ENCODE assay signal across 23 cellular contexts in the genomic region with DNA sequence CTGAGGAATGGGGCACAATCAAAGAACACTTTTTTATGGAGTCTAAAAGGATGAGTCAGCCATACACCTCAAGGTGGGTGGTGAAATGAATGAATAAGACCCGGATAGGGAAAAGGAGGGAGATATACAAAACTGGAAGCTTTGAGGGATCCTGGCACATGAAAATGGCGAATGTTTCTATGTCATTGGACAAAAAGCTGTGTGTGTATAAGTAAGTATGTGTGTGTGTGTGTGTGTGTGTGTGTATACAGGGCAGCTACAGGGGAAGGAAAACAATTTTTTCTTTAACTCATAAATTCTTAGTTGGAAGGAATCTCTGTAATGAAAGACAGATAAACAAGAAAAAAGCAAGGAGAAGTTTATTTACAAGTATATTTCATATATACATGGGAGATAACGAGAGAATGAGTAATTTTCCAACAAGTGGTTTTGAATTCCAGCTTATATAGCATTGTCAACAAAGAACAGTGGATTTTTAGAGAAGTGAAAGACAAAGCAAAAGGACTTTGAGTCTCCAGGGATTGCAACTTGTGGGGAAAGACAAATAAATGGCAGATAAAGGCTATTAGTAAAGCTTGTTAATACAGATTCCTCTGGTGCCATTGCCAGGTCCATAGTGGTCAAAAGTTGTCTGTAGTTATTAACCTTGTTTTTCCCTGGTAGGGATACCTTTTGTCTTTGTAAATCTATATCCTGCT.
DNase-seq lines count a peak whose midpoint lies in the region; ATAC-seq, FAIRE-seq and TF ChIP-seq lines count a peak whose summit lies in the region.
"Had no signal": no experiment of that assay in that cellular context is flagged by ENCODE, and none has a peak within 500 bp of the region (broad histone marks: within the 10 kb centered on the region; RNA-seq: fewer than 3 reads in every experiment).

No MANE protein-coding gene starts in this region.

- no peak for TF ChIP-seq CTCF in HEK293 (tag by site-specific recombination; IDR thresholded peaks at IDR 0.05)
- no peak for TF ChIP-seq CTCF in kidney (IDR thresholded peaks at IDR 0.05; ENCODE audit: borderline replicate concordance, extremely low read depth, insufficient read depth)
- no peak for TF ChIP-seq CTCF in progenitor cell of endocrine pancreas (IDR thresholded peaks at IDR 0.05; ENCODE audit: unreplicated experiment)

- H3K36me3 Mint-ChIP-seq in progenitor cell of endocrine pancreas (ENCODE audit: insufficient read depth): no peaks in the 10 kb centered on the region

- H3K9ac ChIP-seq in kidney (ENCODE audit: low read length in 2 of 2): no peak overlapping the region
- no peak overlapping the region for H3K9ac ChIP-seq in Karpas-422 (ENCODE audit: low read length)

- H3K79me2 ChIP-seq in Karpas-422 (ENCODE audit: low read length): no peaks in the 10 kb centered on the region

- no peaks in the 10 kb centered on the region for H3K9me3 Mint-ChIP-seq in progenitor cell of endocrine pancreas (ENCODE audit: low read depth)

- intact Hi-C loops in kidney (cut with DNase I): no loop called here

- DNase-seq in NCI-H69 (lab: John Stamatoyannopoulos, UW) (peak; percentile 17), kidney (no peak), progenitor cell of endocrine pancreas (ENCODE audit: low spot score, unreplicated experiment) (no peak), Karpas-422 (no peak), SK-N-DZ (ENCODE audit: low spot score) (no peak)
- DNase-seq: DMS 273 treated with DMSO at 0.1 percent for 48 hours, GF-D8, IMR-90, MM.1S, NCI-H1092, NCI-H1436 treated with DMSO at 0.1 percent for 48 hours, NCI-H2029, NCI-H2171 treated with DMSO at 0.1 percent for 48 hours, NCI-H774, OCI-M1, SHP77 treated with DMSO at 0.1 percent for 48 hours had no signal

- H3K4me1 ChIP-seq in HEK293 (ENCODE audit: control insufficient read depth, insufficient read depth, low read length) (peaks cover 7% of the 10 kb centered on the region), kidney (ENCODE audit: control insufficient read depth in 1 of 2, insufficient read depth in 1 of 2, low read depth in 1 of 2, low read length in 2 of 2) (peaks cover 4 to 40% of the 10 kb centered on the region in 2 donors), Karpas-422 (ENCODE audit: low read length) (no peaks in the 10 kb centered on the region)

- no peaks in the 10 kb centered on the region for H3K27me3 ChIP-seq in Karpas-422 (ENCODE audit: low read length)

- FAIRE-seq in kidney (lab: Jason Lieb, UNC): no peak
- FAIRE-seq: GM19239 had no signal

- no peak overlapping the region for H3K27ac ChIP-seq in HEK293 (ENCODE audit: extremely low read depth, low read depth, low read length)
- H3K27ac ChIP-seq in kidney (ENCODE audit: low read depth in 2 of 2, low read length in 2 of 2): peak overlapping the region; percentile 7 to 13
- H3K27ac ChIP-seq in Karpas-422 (ENCODE audit: low read length): no peak overlapping the region

- ATAC-seq in GM18861 (IDR thresholded peaks at IDR 0.05; ENCODE audit: unreplicated experiment) (no peak), HG02610 (IDR thresholded peaks at IDR 0.05; ENCODE audit: unreplicated experiment) (no peak)
- ATAC-seq: SK-N-SH treated with all-trans-retinoic acid at 6 μM for 48 hours had no signal

- H3K9me2 ChIP-seq in Karpas-422 (replicated peaks; ENCODE audit: insufficient read depth, low read length): no peaks in the 10 kb centered on the region

- no peak overlapping the region for H3K4me3 Mint-ChIP-seq in progenitor cell of endocrine pancreas (ENCODE audit: low read depth)
- H3K4me3 Mint-ChIP-seq: B cell had no signal

- H2AFZ ChIP-seq in Karpas-422 (ENCODE audit: low read length): no peak overlapping the region

- H3K9me3 ChIP-seq in HEK293 (ENCODE audit: control insufficient read depth, insufficient read depth, low read depth, low read length) (no peaks in the 10 kb centered on the region), kidney (ENCODE audit: control insufficient read depth in 1 of 2, low read length in 2 of 2) (no peaks in the 10 kb centered on the region), Karpas-422 (ENCODE audit: low read length) (no peaks in the 10 kb centered on the region)
- H3K9me3 ChIP-seq: HAP-1 had no signal

- POLR2A ChIA-PET in HEK293 (lab: Yijun Ruan, JAX): no interaction called here

- CTCF ChIA-PET in HEK293 (lab: Yijun Ruan, JAX): interaction anchor here (0.8 kb wide), 1 partner anchor 412 kb away, joined by 3 read pairs; no protein-coding TSS in a partner anchor

- no peak overlapping the region for H3K4me2 ChIP-seq in Karpas-422 (ENCODE audit: low read depth, low read length, poor library complexity, severe bottlenecking)

- H3K27ac Mint-ChIP-seq in progenitor cell of endocrine pancreas: peak overlapping the region; percentile 29
- H3K27ac Mint-ChIP-seq: B cell had no signal

- H3K4me1 Mint-ChIP-seq in progenitor cell of endocrine pancreas (ENCODE audit: low read depth): peaks cover 53% of the 10 kb centered on the region
- H3K4me1 Mint-ChIP-seq: B cell had no signal

- H3K4me3 ChIP-seq in HEK293 (ENCODE audit: low read depth, low read length): no peak overlapping the region
- peak overlapping the region; percentile 9 to 11 for H3K4me3 ChIP-seq in kidney (ENCODE audit: low read length in 2 of 2)
- H3K4me3 ChIP-seq in Karpas-422 (ENCODE audit: low read length): no peak overlapping the region
- H3K4me3 ChIP-seq: HAP-1 had no signal

- H3K36me3 ChIP-seq in HEK293 (ENCODE audit: control insufficient read depth in 2 of 2, insufficient read depth in 1 of 2, low read length in 2 of 2): no peaks in the 10 kb centered on the region
- no peaks in the 10 kb centered on the region for H3K36me3 ChIP-seq in kidney (ENCODE audit: control insufficient read depth in 1 of 2, insufficient read depth in 2 of 2, low read length in 2 of 2)
- H3K36me3 ChIP-seq in Karpas-422 (ENCODE audit: insufficient read depth, low read length): no peaks in the 10 kb centered on the region
- H3K36me3 ChIP-seq: HAP-1 had no signal

- no peaks in the 10 kb centered on the region for H3K27me3 Mint-ChIP-seq in progenitor cell of endocrine pancreas

- no peaks in the 10 kb centered on the region for H4K20me1 ChIP-seq in Karpas-422 (ENCODE audit: insufficient read depth, low read depth, low read length)

TF ChIP-seq in HEK293, 187 proteins besides CTCF, POLR2A, EP300 and RAD21:
- TF ChIP-seq ZSCAN4 (tag by site-specific recombination; IDR thresholded peaks at IDR 0.05): 0 out of 2 replicates have a peak, but pooled peaks have one; percentile 28
- TF ChIP-seq SCRT2 (tag by site-specific recombination; IDR thresholded peaks at IDR 0.05): peak; percentile 54
- 0 out of 2 replicates have a peak, but pooled peaks have one; percentile 14 for TF ChIP-seq ZNF335 (tag by site-specific recombination; conservative IDR thresholded peaks at IDR 0.05)
- TF ChIP-seq ZFP41 (tag by site-specific recombination; IDR thresholded peaks at IDR 0.05; ENCODE audit: borderline replicate concordance): no peak
- TF ChIP-seq PRDM6 (tag by site-specific recombination; IDR thresholded peaks at IDR 0.05): peak; percentile 19; the same call in 1 of the 2 replicates
- 0 out of 2 replicates have a peak, but pooled peaks have one; percentile 20 for TF ChIP-seq ZBTB20 (tag by site-specific recombination; IDR thresholded peaks at IDR 0.05)
- no peak for TF ChIP-seq ZNF777 (tag by site-specific recombination; IDR thresholded peaks at IDR 0.05; ENCODE audit: borderline replicate concordance)

Comparison
In these comparisons a context has a peak if more than half of its experiments do, and no peak if none do; other contexts are left out.
1. H3K27ac ChIP-seq: peak in kidney (2 of 2); none in HEK293 (single experiment) and Karpas-422 (single experiment).
2. H3K4me3 ChIP-seq: peak in kidney (2 of 2); none in HEK293 (single experiment) and Karpas-422 (single experiment).